Comparison of ENCODE assay signal across 8 cellular contexts in genomic region chr12:49967042-49967776, GRCh38. TPM values are rescaled to one million over a fixed set of nuclear protein-coding genes. Genes with fewer than 3 reads are reported as not detected.
DNase-seq lines count a peak whose midpoint lies in the region; ATAC-seq and TF ChIP-seq lines count a peak whose summit lies in the region.

No MANE protein-coding gene starts in this region.

- DNase-seq in activated T-cell treated with anti-CD3 and anti-CD28 coated beads, Interleukin-2, amount 50 U/mL, for 1 hour: peak; percentile 96
- peak; percentile 82 for DNase-seq in myocyte (ENCODE audit: low read depth)
- DNase-seq in stimulated activated CD8-positive, alpha-beta memory T cell treated with anti-CD3 and anti-CD28 coated beads, Interleukin-4, amount 100 ng/mL, for 48 hours: peak; percentile 99

- 3% methylated on average over 40 of the region's 40 CpGs for WGBS in HUES64

- H3K4me2 ChIP-seq in BLaER1 (peak overlapping the region; percentile 90), OCI-LY1 (ENCODE audit: low read length) (peak overlapping the region; percentile 86)

- H3K36me3 ChIP-seq in BLaER1: no peaks in the 10 kb centered on the region
- H3K36me3 ChIP-seq in HUES64 (ENCODE audit: insufficient read depth, low read length): no peaks in the 10 kb centered on the region
- no peaks in the 10 kb centered on the region for H3K36me3 ChIP-seq in OCI-LY1 (ENCODE audit: insufficient read depth, low read length)

- H3K27ac ChIP-seq in BLaER1 (no peak overlapping the region), HUES64 (ENCODE audit: low read depth, low read length) (no peak overlapping the region), OCI-LY1 (ENCODE audit: low read depth, low read length, poor library complexity, severe bottlenecking) (no peak overlapping the region)

- peak; percentile 80 for TF ChIP-seq CTCF in OCI-LY1 (IDR thresholded peaks at IDR 0.05; ENCODE audit: low read length)

- H4K20me1 ChIP-seq in BLaER1 (no peaks in the 10 kb centered on the region), OCI-LY1 (ENCODE audit: insufficient read depth, low read length) (no peaks in the 10 kb centered on the region)

- peak overlapping the region; percentile 57 for H3K4me3 ChIP-seq in BLaER1
- peak overlapping the region; percentile 51 for H3K4me3 ChIP-seq in HUES64 (ENCODE audit: low read length)
- peak overlapping the region; percentile 61 for H3K4me3 ChIP-seq in OCI-LY1 (ENCODE audit: low read depth, low read length, poor library complexity, severe bottlenecking)

- no peaks in the 10 kb centered on the region for H3K9me3 ChIP-seq in BLaER1
- H3K9me3 ChIP-seq in HUES64 (ENCODE audit: insufficient read depth, low read depth, low read length): no peaks in the 10 kb centered on the region
- no peaks in the 10 kb centered on the region for H3K9me3 ChIP-seq in OCI-LY1 (ENCODE audit: low read length)

- H3K9ac ChIP-seq in BLaER1 (no peak overlapping the region), HUES64 (ENCODE audit: low read depth, low read length) (no peak overlapping the region), OCI-LY1 (ENCODE audit: low read length) (peak overlapping the region; percentile 60)

- no peaks in the 10 kb centered on the region for H3K79me2 ChIP-seq in OCI-LY1 (ENCODE audit: insufficient read depth, low read length)

- H3K4me1 ChIP-seq in BLaER1 (peaks cover 37% of the 10 kb centered on the region), HUES64 (ENCODE audit: insufficient read depth, low read length) (peaks cover 7% of the 10 kb centered on the region), OCI-LY1 (ENCODE audit: insufficient read depth, low read length, severe bottlenecking) (peaks cover 9% of the 10 kb centered on the region)

- ATAC-seq in GM19438 (IDR thresholded peaks at IDR 0.05; ENCODE audit: low read depth, unreplicated experiment) (peak; percentile 85), esophagus mucosa (peak; percentile 70)

- no peaks in the 10 kb centered on the region for H3F3A ChIP-seq in OCI-LY1 (ENCODE audit: insufficient read depth, low read length)

- peaks cover 64% of the 10 kb centered on the region for H3K27me3 ChIP-seq in BLaER1
- peaks cover 64% of the 10 kb centered on the region for H3K27me3 ChIP-seq in HUES64 (ENCODE audit: insufficient read depth, low read length)
- H3K27me3 ChIP-seq in OCI-LY1 (ENCODE audit: insufficient read depth, low read length): 0 out of 2 replicates have a peak, but pooled peaks cover 3% of the 10 kb centered on the region

- H3K9me2 ChIP-seq in OCI-LY1 (ENCODE audit: low read depth, low read length): no peaks in the 10 kb centered on the region

- 0 out of 2 replicates have a peak overlapping the region, but pooled peaks have one; percentile 45 for H2AFZ ChIP-seq in OCI-LY1 (ENCODE audit: low read length)

RNA-seq across cellular contexts. Expression of gene AQP5, which starts 5.5 kb away (rescaled TPM):
- polyA plus RNA-seq in HUES64 (2013, experiment 1 of 2): 1.7 TPM
- polyA plus RNA-seq in HUES64 (2013, experiment 2 of 2): 1.5 TPM
- total RNA-seq in esophagus mucosa: 1.3 TPM
- not detected in 2 replicates for total RNA-seq in myocyte
- polyA plus RNA-seq in myocyte (2012): 0.10 TPM

RNA-seq across cellular contexts. Expression of gene AQP6, which starts 5.5 kb away (rescaled TPM):
- polyA plus RNA-seq in HUES64 (2013, experiment 1 of 2): not detected
- not detected for polyA plus RNA-seq in HUES64 (2013, experiment 2 of 2)
- total RNA-seq in esophagus mucosa (not detected), myocyte (0.05 TPM in 1 of 2 replicates, not detected in the other)
- polyA plus RNA-seq in myocyte (2012): 0.05 TPM

RNA-seq across cellular contexts. Expression of gene AQP2, which starts 16.7 kb away (rescaled TPM):
- polyA plus RNA-seq in HUES64 (2013, experiment 1 of 2): not detected
- not detected for polyA plus RNA-seq in HUES64 (2013, experiment 2 of 2)
- total RNA-seq in esophagus mucosa: not detected
- not detected in 2 replicates for total RNA-seq in myocyte
- polyA plus RNA-seq in myocyte (2012): not detected

RNA-seq across cellular contexts. Expression of gene RACGAP1, which starts 58.1 kb away (rescaled TPM):
- 33.0 TPM for polyA plus RNA-seq in HUES64 (2013, experiment 1 of 2)
- 43.9 TPM for polyA plus RNA-seq in HUES64 (2013, experiment 2 of 2)
- total RNA-seq in esophagus mucosa (47.6 TPM), myocyte (9.6 and 12.8 TPM in 2 replicates)
- 8.9 TPM for polyA plus RNA-seq in myocyte (2012)
